14 cellular contexts compared by ENCODE assay signal in the genomic region with DNA sequence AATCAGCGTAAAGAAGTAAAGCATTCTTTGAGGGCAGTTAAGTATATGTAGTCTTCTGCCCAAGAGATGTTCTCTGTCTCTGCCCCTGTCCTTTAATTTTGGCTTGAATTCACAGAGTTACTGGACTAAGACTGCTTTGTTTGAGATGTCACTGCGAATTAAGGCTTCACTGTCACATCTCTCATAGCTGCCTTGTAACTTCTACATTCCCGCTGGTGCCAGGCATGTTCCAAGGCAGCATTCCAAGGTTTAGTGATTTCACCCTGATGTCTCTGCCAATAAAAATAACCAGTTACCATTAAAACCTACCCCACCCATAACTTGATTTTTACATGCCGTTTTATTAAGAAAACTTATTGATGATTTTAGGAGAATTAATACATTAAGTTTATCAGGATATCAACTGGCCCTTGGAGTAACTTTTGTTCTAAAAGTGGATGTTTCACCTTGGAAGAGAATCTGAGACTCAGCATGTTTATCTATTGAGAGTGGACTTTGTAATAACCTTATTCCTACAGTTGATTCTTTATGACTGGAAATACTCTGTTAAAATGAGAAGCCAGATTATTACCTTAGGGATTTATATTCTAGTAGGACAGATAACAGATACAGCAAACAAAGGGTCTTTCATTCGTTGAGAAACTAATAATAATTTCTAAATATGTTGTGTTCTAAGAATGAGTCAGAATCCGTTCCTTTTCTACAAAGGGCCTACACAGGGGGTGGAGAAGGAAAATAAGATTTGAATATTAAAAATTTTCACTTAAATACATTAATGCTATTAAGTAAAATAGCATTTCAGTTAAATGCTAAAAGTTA.
DNase-seq lines count a peak whose midpoint lies in the region; TF ChIP-seq lines count a peak whose summit lies in the region.
"Had no signal": no experiment of that assay in that cellular context is flagged by ENCODE, and none has a peak within 500 bp of the region (broad histone marks: within the 10 kb centered on the region; RNA-seq: fewer than 3 reads in every experiment).

No MANE protein-coding gene starts in this region.

- DNase-seq in Daoy (ENCODE audit: low read depth) (peak; percentile 20), SK-MEL-5 (ENCODE audit: low read depth, low spot score) (peak; percentile 23), fibroblast of peridontal ligament (ENCODE audit: extremely low read depth) (peak; percentile 27), neural progenitor cell (ENCODE audit: low spot score) (peak; percentile 42), NCI-H82 treated with DMSO at 0.1 percent for 48 hours (lab: John Stamatoyannopoulos, UW; ENCODE audit: unreplicated experiment) (no peak), NOMO-1 treated with DMSO at 0.1 percent for 48 hours (lab: John Stamatoyannopoulos, UW; ENCODE audit: unreplicated experiment) (no peak), OCI-LY7 (ENCODE audit: low spot score) (no peak)
- no peak for DNase-seq in stimulated activated CD4-positive, alpha-beta T cell treated with anti-CD3 and anti-CD28 coated beads, Interleukin-4, amount 100 ng/mL, for 1 hour
- DNase-seq: activated CD4-positive, alpha-beta T cell treated with anti-CD3 and anti-CD28 coated beads, Interleukin-2, amount 50 U/mL, for 1 hour; activated naive CD4-positive, alpha-beta T cell treated with anti-CD3 and anti-CD28 coated beads, Interleukin-2, amount 50 U/mL, for 16 hours; effector CD8-positive, alpha-beta T cell; natural killer cell; NCI-H526 treated with DMSO at 0.1 percent for 48 hours; stimulated activated CD4-positive, alpha-beta T cell treated with anti-CD3 and anti-CD28 coated beads, Interleukin-2, amount 100 ng/mL, for 24 hours had no signal

- no peaks in the 10 kb centered on the region for H3K9me2 ChIP-seq in OCI-LY7 (ENCODE audit: insufficient read depth, low read length)

- H4K20me1 ChIP-seq in neural progenitor cell (ENCODE audit: low read depth): no peaks in the 10 kb centered on the region
- peaks cover 8% of the 10 kb centered on the region; the same call in 1 of the 2 replicates for H4K20me1 ChIP-seq in OCI-LY7 (ENCODE audit: insufficient read depth, low read length)

- no peaks in the 10 kb centered on the region for H3K79me2 ChIP-seq in neural progenitor cell (ENCODE audit: low read depth)
- peaks cover 26% of the 10 kb centered on the region; the same call in 1 of the 2 replicates for H3K79me2 ChIP-seq in OCI-LY7 (ENCODE audit: insufficient read depth, low read depth, low read length)

- H3K27ac ChIP-seq in neural progenitor cell (no peak overlapping the region), OCI-LY7 (ENCODE audit: low read depth, low read length, poor library complexity, severe bottlenecking) (no peak overlapping the region)

- H3K27me3 Mint-ChIP-seq in neural progenitor cell (ENCODE audit: insufficient read depth, low read depth): no peaks in the 10 kb centered on the region

- no peaks in the 10 kb centered on the region for H3K36me3 Mint-ChIP-seq in neural progenitor cell
- H3K36me3 Mint-ChIP-seq: natural killer cell had no signal

- H3K27ac Mint-ChIP-seq in neural progenitor cell: no peak overlapping the region
- H3K27ac Mint-ChIP-seq: natural killer cell had no signal

- H3K4me2 ChIP-seq in neural progenitor cell (no peak overlapping the region), OCI-LY7 (ENCODE audit: low read length) (no peak overlapping the region)

- no TSS peak for BruUV-seq in OCI-LY7 (replicated peaks; lab: Mats Ljungman, UMichigan)

- H3K4me1 ChIP-seq in neural progenitor cell: peaks cover 17% of the 10 kb centered on the region
- peaks cover 5% of the 10 kb centered on the region for H3K4me1 ChIP-seq in OCI-LY7 (ENCODE audit: insufficient read depth, low read length, poor library complexity, severe bottlenecking)

- H3K4me1 Mint-ChIP-seq in neural progenitor cell: no peaks in the 10 kb centered on the region

- H3K9me3 Mint-ChIP-seq in neural progenitor cell: no peaks in the 10 kb centered on the region
- H3K9me3 Mint-ChIP-seq: natural killer cell had no signal

- no peaks in the 10 kb centered on the region for H3K27me3 ChIP-seq in neural progenitor cell

- in situ Hi-C loops in SK-MEL-5 (cut with HindIII; ENCODE audit: low pct_unique_long_range_greater_than_20kb, low sequenced_read_pairs): no loop called here

- no peak overlapping the region for H3K9ac ChIP-seq in neural progenitor cell

- H3K4me3 ChIP-seq in neural progenitor cell (no peak overlapping the region), OCI-LY7 (ENCODE audit: low read depth, low read length, poor library complexity, severe bottlenecking) (no peak overlapping the region)

- TF ChIP-seq CTCF in neural progenitor cell (IDR thresholded peaks at IDR 0.05) (no peak), OCI-LY7 (conservative IDR thresholded peaks at IDR 0.05; ENCODE audit: low read length) (no peak)

- H3K4me3 Mint-ChIP-seq in neural progenitor cell: no peak overlapping the region
- H3K4me3 Mint-ChIP-seq: natural killer cell had no signal

- POLR2A ChIA-PET in OCI-LY7 (lab: Charles Lee): interaction anchor here (0.7 to 1.2 kb wide), 2 partner anchors 19 to 36 kb away, joined by 3 to 4 read pairs; no protein-coding TSS in a partner anchor

- H3K9me3 ChIP-seq in neural progenitor cell (ENCODE audit: low read depth) (no peaks in the 10 kb centered on the region), OCI-LY7 (ENCODE audit: low read length) (no peaks in the 10 kb centered on the region)

- H2AFZ ChIP-seq in neural progenitor cell (replicated peaks) (no peak overlapping the region), OCI-LY7 (ENCODE audit: low read length) (no peak overlapping the region)

- no peaks in the 10 kb centered on the region for H3K36me3 ChIP-seq in neural progenitor cell
- peaks cover 28% of the 10 kb centered on the region for H3K36me3 ChIP-seq in OCI-LY7 (ENCODE audit: insufficient read depth, low read length)

- no peaks in the 10 kb centered on the region for H3F3A ChIP-seq in neural progenitor cell (ENCODE audit: low read depth)

- CTCF ChIA-PET in OCI-LY7 (lab: Charles Lee; ENCODE audit: unreplicated experiment): no interaction called here

- intact Hi-C loops in OCI-LY7 (cut with micrococcal nuclease; ENCODE audit: unreplicated experiment): no loop called here

Comparison
In these comparisons a context has a peak if more than half of its experiments do, and no peak if none do; other contexts are left out.
1. DNase-seq: peak in Daoy (single experiment), SK-MEL-5 (single experiment), fibroblast of peridontal ligament (single experiment) and neural progenitor cell (single experiment); none in NCI-H82 treated with DMSO at 0.1 percent for 48 hours (single experiment), stimulated activated CD4-positive, alpha-beta T cell treated with anti-CD3 and anti-CD28 coated beads, Interleukin-4, amount 100 ng/mL, for 1 hour (single experiment), NOMO-1 treated with DMSO at 0.1 percent for 48 hours (single experiment) and OCI-LY7 (single experiment).